1 cellular context compared by ENCODE assay signal in the genomic region with DNA sequence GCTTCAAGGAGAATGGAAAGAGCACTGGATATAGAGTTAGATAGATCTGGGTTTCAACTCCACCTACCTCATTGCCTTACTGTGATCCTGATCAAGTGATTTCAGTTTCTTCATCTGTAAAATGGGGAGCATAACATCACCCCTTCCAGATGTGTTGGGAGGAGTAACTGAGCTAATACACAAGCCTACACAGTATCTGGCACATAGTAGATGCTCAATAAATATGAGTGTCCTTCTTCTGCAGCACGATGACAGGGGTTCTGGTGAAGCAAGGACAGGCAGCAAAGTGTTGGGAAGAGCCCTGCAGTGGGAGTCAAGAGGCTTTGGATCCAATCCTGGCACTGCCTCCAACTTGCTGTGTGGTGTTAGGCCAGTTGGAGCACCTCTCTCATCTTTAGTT.
TF ChIP-seq lines count a peak whose summit lies in the region.

No MANE protein-coding gene starts in this region.

TF ChIP-seq in A549, 52 proteins besides CTCF, POLR2A, EP300 and RAD21 (continued from another document):
- peak; percentile 58; the same call in 1 of the 2 replicates for TF ChIP-seq HOXA7 (CRISPR knock-in tag; IDR thresholded peaks at IDR 0.05)
- TF ChIP-seq, protein P1, sequence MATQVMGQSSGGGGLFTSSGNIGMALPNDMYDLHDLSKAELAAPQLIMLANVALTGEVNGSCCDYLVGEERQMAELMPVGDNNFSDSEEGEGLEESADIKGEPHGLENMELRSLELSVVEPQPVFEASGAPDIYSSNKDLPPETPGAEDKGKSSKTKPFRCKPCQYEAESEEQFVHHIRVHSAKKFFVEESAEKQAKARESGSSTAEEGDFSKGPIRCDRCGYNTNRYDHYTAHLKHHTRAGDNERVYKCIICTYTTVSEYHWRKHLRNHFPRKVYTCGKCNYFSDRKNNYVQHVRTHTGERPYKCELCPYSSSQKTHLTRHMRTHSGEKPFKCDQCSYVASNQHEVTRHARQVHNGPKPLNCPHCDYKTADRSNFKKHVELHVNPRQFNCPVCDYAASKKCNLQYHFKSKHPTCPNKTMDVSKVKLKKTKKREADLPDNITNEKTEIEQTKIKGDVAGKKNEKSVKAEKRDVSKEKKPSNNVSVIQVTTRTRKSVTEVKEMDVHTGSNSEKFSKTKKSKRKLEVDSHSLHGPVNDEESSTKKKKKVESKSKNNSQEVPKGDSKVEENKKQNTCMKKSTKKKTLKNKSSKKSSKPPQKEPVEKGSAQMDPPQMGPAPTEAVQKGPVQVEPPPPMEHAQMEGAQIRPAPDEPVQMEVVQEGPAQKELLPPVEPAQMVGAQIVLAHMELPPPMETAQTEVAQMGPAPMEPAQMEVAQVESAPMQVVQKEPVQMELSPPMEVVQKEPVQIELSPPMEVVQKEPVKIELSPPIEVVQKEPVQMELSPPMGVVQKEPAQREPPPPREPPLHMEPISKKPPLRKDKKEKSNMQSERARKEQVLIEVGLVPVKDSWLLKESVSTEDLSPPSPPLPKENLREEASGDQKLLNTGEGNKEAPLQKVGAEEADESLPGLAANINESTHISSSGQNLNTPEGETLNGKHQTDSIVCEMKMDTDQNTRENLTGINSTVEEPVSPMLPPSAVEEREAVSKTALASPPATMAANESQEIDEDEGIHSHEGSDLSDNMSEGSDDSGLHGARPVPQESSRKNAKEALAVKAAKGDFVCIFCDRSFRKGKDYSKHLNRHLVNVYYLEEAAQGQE (IDR thresholded peaks at IDR 0.05), result no peak
- no peak for TF ChIP-seq PHF8 (IDR thresholded peaks at IDR 0.05; ENCODE audit: borderline replicate concordance, low read depth)
- 0 out of 2 replicates have a peak, but pooled peaks have one; percentile 57 for TF ChIP-seq CHD4 (IDR thresholded peaks at IDR 0.05; ENCODE audit: borderline replicate concordance)
- TF ChIP-seq MAZ (IDR thresholded peaks at IDR 0.05; ENCODE audit: borderline replicate concordance, low read depth, low read length), result no peak
- TF ChIP-seq, protein P2, sequence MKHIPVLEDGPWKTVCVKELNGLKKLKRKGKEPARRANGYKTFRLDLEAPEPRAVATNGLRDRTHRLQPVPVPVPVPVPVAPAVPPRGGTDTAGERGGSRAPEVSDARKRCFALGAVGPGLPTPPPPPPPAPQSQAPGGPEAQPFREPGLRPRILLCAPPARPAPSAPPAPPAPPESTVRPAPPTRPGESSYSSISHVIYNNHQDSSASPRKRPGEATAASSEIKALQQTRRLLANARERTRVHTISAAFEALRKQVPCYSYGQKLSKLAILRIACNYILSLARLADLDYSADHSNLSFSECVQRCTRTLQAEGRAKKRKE (CRISPR knock-in tag; IDR thresholded peaks at IDR 0.05; ENCODE audit: low read depth), result no peak
- TF ChIP-seq SMC3 (IDR thresholded peaks at IDR 0.05), result no peak
